1 cellular context compared by ENCODE assay signal in the genomic region with DNA sequence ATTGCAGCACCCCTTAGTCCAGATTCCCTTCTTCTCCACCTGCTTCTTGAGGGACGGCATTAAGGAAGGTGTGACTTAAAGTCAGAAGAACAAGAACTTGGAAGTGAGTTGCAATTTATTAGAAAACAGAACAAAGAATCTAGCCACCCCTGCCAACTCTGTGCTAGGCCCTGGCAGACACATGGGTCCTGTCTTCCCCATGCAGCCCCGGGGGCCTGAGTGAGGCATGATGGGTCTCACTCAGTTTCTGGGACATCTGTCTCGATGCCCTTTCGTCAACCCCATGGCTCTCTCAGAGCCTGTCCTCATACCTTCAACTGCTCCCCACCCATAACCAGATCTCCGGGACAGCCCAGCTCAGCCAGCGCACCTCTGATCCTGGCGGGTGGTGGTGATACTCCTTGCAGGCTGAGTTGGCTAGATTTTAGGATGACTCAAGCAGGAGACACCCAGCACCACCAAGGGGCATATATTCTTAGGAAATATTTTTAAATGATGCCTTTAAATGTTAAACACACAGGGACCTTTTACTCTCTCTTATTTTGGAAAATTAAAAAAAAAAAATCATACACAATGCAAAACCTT.
TF ChIP-seq lines count a peak whose summit lies in the region.

No MANE protein-coding gene starts in this region.

TF ChIP-seq in K562, 482 proteins besides CTCF, POLR2A, EP300 and RAD21:
- TF ChIP-seq ZBTB33 (CRISPR knock-in tag; IDR thresholded peaks at IDR 0.05) = peak; percentile 36; the same call in 1 of the 2 replicates
- no peak for TF ChIP-seq SAFB (IDR thresholded peaks at IDR 0.05; ENCODE audit: borderline replicate concordance, low read depth, low read length)
